11 cellular contexts compared by ENCODE assay signal in the genomic region with DNA sequence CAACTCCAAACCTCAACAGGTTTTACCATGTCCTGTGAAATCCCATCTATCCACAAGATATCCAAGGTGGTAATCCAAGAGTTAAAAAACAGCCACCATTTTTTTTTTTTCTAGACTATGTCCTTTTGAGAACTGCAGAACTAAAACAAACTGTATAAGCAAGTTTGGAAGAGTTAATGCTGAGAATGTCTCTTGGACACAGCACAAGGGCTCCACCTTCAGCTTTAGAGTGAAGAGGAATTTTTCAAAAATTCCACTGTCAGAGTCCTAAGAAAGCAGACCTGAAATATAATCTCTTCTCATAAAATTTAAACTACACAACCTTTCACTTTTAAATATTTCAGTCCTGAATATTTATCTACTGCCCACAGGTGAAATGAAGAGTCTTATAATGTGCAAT.
DNase-seq lines count a peak whose midpoint lies in the region; ATAC-seq and TF ChIP-seq lines count a peak whose summit lies in the region.
"Had no signal": no experiment of that assay in that cellular context is flagged by ENCODE, and none has a peak within 500 bp of the region (broad histone marks: within the 10 kb centered on the region; RNA-seq: fewer than 3 reads in every experiment).

No MANE protein-coding gene starts in this region.

- no peak overlapping the region for H3K4me3 Mint-ChIP-seq in activated T-cell treated with anti-CD3 and anti-CD28 coated beads, Interleukin-2, amount 50 U/mL, for 24 hours
- H3K4me3 Mint-ChIP-seq: stimulated activated naive CD8-positive, alpha-beta T cell treated with anti-CD3 and anti-CD28 coated beads, Interleukin-15, Interleukin-2, amounts not matched to agents 100 ng/mL and 50 ng/mL, for 24 hours had no signal

- no peak overlapping the region for H2BK5ac ChIP-seq in mesenchymal stem cell (ENCODE audit: low read depth, low read length, poor library complexity, severe bottlenecking)

- no peak overlapping the region for H2AFZ ChIP-seq in mesenchymal stem cell (ENCODE audit: low read depth, low read length)

- no peaks in the 10 kb centered on the region for H3K27me3 Mint-ChIP-seq in activated T-cell treated with anti-CD3 and anti-CD28 coated beads, Interleukin-2, amount 50 U/mL, for 24 hours
- H3K27me3 Mint-ChIP-seq: stimulated activated naive CD8-positive, alpha-beta T cell treated with anti-CD3 and anti-CD28 coated beads, Interleukin-15, Interleukin-2, amounts not matched to agents 100 ng/mL and 50 ng/mL, for 24 hours had no signal

- no peaks in the 10 kb centered on the region for H3K4me1 Mint-ChIP-seq in activated T-cell treated with anti-CD3 and anti-CD28 coated beads, Interleukin-2, amount 50 U/mL, for 24 hours (ENCODE audit: low read depth)

- ATAC-seq in GM19452 (IDR thresholded peaks at IDR 0.05; ENCODE audit: unreplicated experiment) (no peak), HG03135 (IDR thresholded peaks at IDR 0.05; ENCODE audit: unreplicated experiment) (no peak)

- H2AK5ac ChIP-seq in mesenchymal stem cell (ENCODE audit: low read length, severe bottlenecking), result no peak overlapping the region

- H2BK12ac ChIP-seq in mesenchymal stem cell (ENCODE audit: low read length in 2 of 2), result no peak overlapping the region

- no peak overlapping the region for H2BK15ac ChIP-seq in mesenchymal stem cell (ENCODE audit: low read depth, poor library complexity, severe bottlenecking)

- H3K4me1 ChIP-seq in mesenchymal stem cell (ENCODE audit: control insufficient read depth, insufficient read depth, low read depth, low read length), result no peaks in the 10 kb centered on the region

- H3K36me3 Mint-ChIP-seq in activated T-cell treated with anti-CD3 and anti-CD28 coated beads, Interleukin-2, amount 50 U/mL, for 24 hours (ENCODE audit: low read depth), result no peaks in the 10 kb centered on the region

- H3K36me3 ChIP-seq in mesenchymal stem cell (ENCODE audit: control insufficient read depth in 1 of 2, insufficient read depth in 2 of 2, low read depth in 1 of 2, low read length in 2 of 2), result no peaks in the 10 kb centered on the region

- no peak overlapping the region for H3K4me3 ChIP-seq in mesenchymal stem cell (ENCODE audit: insufficient read depth in 1 of 2, low read depth in 1 of 2, low read length in 2 of 2)

- H3K9ac ChIP-seq in mesenchymal stem cell (ENCODE audit: low read length), result no peak overlapping the region

- H3K4ac ChIP-seq in mesenchymal stem cell (ENCODE audit: low read depth in 1 of 2, low read length in 2 of 2), result no peak overlapping the region

- DNase-seq in NCI-H1092 (lab: John Stamatoyannopoulos, UW) (peak; percentile 1), astrocyte of the hippocampus (ENCODE audit: low read depth, low spot score) (peak; percentile 36), pons (ENCODE audit: low spot score) (peak; percentile 36), mesenchymal stem cell (no peak)
- no peak for DNase-seq in activated T-cell treated with anti-CD3 and anti-CD28 coated beads, Interleukin-2, amount 50 U/mL, for 24 hours
- DNase-seq: activated naive CD4-positive, alpha-beta T cell; stimulated activated CD4-positive, alpha-beta T cell treated with anti-CD3 and anti-CD28 coated beads, Interleukin-15, amount 100 ng/mL, for 24 hours had no signal

- no peaks in the 10 kb centered on the region for H3K79me1 ChIP-seq in mesenchymal stem cell (replicated peaks; ENCODE audit: low read length, poor library complexity, severe bottlenecking)

- H2BK120ac ChIP-seq in mesenchymal stem cell (ENCODE audit: low read depth, low read length), result no peak overlapping the region

- no peak overlapping the region for H3K23ac ChIP-seq in mesenchymal stem cell (ENCODE audit: low read length in 2 of 2)

- H4K8ac ChIP-seq in mesenchymal stem cell (ENCODE audit: low read length), result no peak overlapping the region

- no peak overlapping the region for H3K4me2 ChIP-seq in mesenchymal stem cell (ENCODE audit: low read length, poor library complexity, severe bottlenecking)

- H3K9me3 ChIP-seq in mesenchymal stem cell (ENCODE audit: control insufficient read depth, low read length), result peaks cover 6% of the 10 kb centered on the region

- peak; percentile 13; the same call in 1 of the 2 replicates for TF ChIP-seq CTCF in GM12874 (IDR thresholded peaks at IDR 0.05; ENCODE audit: insufficient read depth, low read depth, low read length)

- no peaks in the 10 kb centered on the region for H3K27me3 ChIP-seq in mesenchymal stem cell (ENCODE audit: control insufficient read depth in 1 of 2, insufficient read depth in 1 of 2, low read length in 2 of 2)

- H4K91ac ChIP-seq in mesenchymal stem cell (ENCODE audit: low read length), result no peak overlapping the region

- H3K9me3 Mint-ChIP-seq in activated T-cell treated with anti-CD3 and anti-CD28 coated beads, Interleukin-2, amount 50 U/mL, for 24 hours, result no peaks in the 10 kb centered on the region

- H3K18ac ChIP-seq in mesenchymal stem cell (ENCODE audit: low read depth in 1 of 2, low read length in 2 of 2), result no peak overlapping the region

- no peak overlapping the region for H3K27ac Mint-ChIP-seq in activated T-cell treated with anti-CD3 and anti-CD28 coated beads, Interleukin-2, amount 50 U/mL, for 24 hours
- H3K27ac Mint-ChIP-seq: stimulated activated naive CD8-positive, alpha-beta T cell treated with anti-CD3 and anti-CD28 coated beads, Interleukin-15, Interleukin-2, amounts not matched to agents 100 ng/mL and 50 ng/mL, for 24 hours had no signal

- H3K27ac ChIP-seq in mesenchymal stem cell (ENCODE audit: low read length, poor library complexity, severe bottlenecking), result no peak overlapping the region

- H3K14ac ChIP-seq in mesenchymal stem cell (ENCODE audit: low read length in 2 of 2), result no peak overlapping the region

Comparison
In these comparisons a context has a peak if more than half of its experiments do, and no peak if none do; other contexts are left out.
1. DNase-seq: peak in NCI-H1092 (single experiment), astrocyte of the hippocampus (single experiment) and pons (single experiment); none in activated T-cell treated with anti-CD3 and anti-CD28 coated beads, Interleukin-2, amount 50 U/mL, for 24 hours (single experiment) and mesenchymal stem cell (single experiment).